ENCODE assay signal across 2 cellular contexts in genomic region chr7:17209101-17209500, GRCh38.
TF ChIP-seq lines count a peak whose summit lies in the region.

No MANE protein-coding gene starts in this region.

TF ChIP-seq in H1, 55 proteins besides CTCF, POLR2A, EP300 and RAD21:
- TF ChIP-seq HDAC2 (IDR thresholded peaks at IDR 0.05; ENCODE audit: borderline replicate concordance in 1 of 2, low read depth in 2 of 2, low read length in 2 of 2) (no peak), TAF7 (optimal IDR thresholded peaks at IDR 0.05; ENCODE audit: borderline replicate concordance, low read depth, low read length) (no peak), SIX5 (IDR thresholded peaks at IDR 0.05; ENCODE audit: low read depth, low read length) (no peak), BACH1 (IDR thresholded peaks at IDR 0.05; ENCODE audit: low read length) (no peak), SRF (IDR thresholded peaks at IDR 0.05; ENCODE audit: low read depth, low read length) (no peak), POU5F1 (IDR thresholded peaks at IDR 0.05; ENCODE audit: low read depth, low read length) (no peak), SIRT6 (IDR thresholded peaks at IDR 0.05; ENCODE audit: low read length) (no peak), CBX8 (IDR thresholded peaks at IDR 0.05; ENCODE audit: borderline replicate concordance, low read depth, low read length) (no peak)
TF ChIP-seq in H1: peak in this region for 0.

TF ChIP-seq in GM12891, 5 proteins besides CTCF, POLR2A, EP300 and RAD21:
- TF ChIP-seq POU2F2 (IDR thresholded peaks at IDR 0.05; ENCODE audit: low read depth, low read length) (no peak), TAF1 (IDR thresholded peaks at IDR 0.05; ENCODE audit: low read depth, low read length) (no peak), POLR2AphosphoS5 (IDR thresholded peaks at IDR 0.05; ENCODE audit: low read depth, low read length) (no peak), PAX5 (IDR thresholded peaks at IDR 0.05; ENCODE audit: insufficient read depth, low read length, severe bottlenecking) (no peak), SPI1 (IDR thresholded peaks at IDR 0.05; ENCODE audit: low read depth, low read length) (no peak)
